Comparison of ENCODE assay signal across 15 cellular contexts in the genomic region with DNA sequence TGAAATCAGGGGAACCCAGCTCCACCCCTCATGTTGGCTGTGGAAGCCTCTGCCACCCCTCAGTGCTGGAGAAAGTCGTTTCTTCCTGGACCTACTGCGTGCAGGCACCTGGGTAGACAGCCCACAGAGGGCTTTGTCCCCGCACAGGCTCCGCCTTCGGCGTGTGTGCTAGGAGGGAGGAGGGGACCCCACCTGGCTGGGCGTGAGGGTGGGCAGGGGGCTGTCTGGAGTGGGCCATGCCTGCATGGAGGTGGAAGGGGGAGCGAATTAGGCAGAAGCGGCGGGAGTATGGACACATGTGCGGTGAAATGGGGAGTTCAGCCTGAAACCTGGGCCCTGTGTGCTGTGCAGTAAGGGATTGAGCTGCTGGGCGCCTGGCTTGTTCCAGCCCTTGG. TPM values are rescaled to one million over a fixed set of nuclear protein-coding genes. Genes with fewer than 3 reads are reported as not detected.
A peak's percentile ranks its signal among the peaks of the same experiment; 100 is the strongest.
DNase-seq lines count a peak whose midpoint lies in the region; ATAC-seq and TF ChIP-seq lines count a peak whose summit lies in the region.
"Had no signal": no experiment of that assay in that cellular context is flagged by ENCODE, and none has a peak within 500 bp of the region (broad histone marks: within the 10 kb centered on the region; RNA-seq: fewer than 3 reads in every experiment).

No MANE protein-coding gene starts in this region.

- BruUV-seq in mammary epithelial cell (replicated peaks; lab: Mats Ljungman, UMichigan) = no TSS peak

- no peak for ATAC-seq in stimulated activated effector memory CD8-positive, alpha-beta T cell treated with anti-CD3 and anti-CD28 coated beads, Interleukin-12 subunit alpha, Interleukin-12 subunit beta, amount 100 ng/mL, for 72 hours
- ATAC-seq in GM21360 (IDR thresholded peaks at IDR 0.05; ENCODE audit: unreplicated experiment) = no peak
- ATAC-seq: activated CD8-positive, alpha-beta T cell treated with anti-CD3 and anti-CD28 coated beads for 36 hours had no signal

- H3K4me2 ChIP-seq in BLaER1 treated with 17β-estradiol and CSF1 and Interleukin-3, amounts not matched to agents 10 nM and 100 nM = peak overlapping the region; percentile 65 to 96 (median 83)
- peak overlapping the region; percentile 11 for H3K4me2 ChIP-seq in mammary epithelial cell (ENCODE audit: insufficient read depth, low read depth, low read length)

- in situ Hi-C loops in mammary epithelial cell (cut with MboI; ENCODE audit: low sequenced_read_pairs in 2 of 2) = loop anchor here (5.0 to 10.0 kb wide), 3 partner anchors 100 to 287 kb away; no protein-coding TSS in a partner anchor

- no peak overlapping the region for H2AFZ ChIP-seq in mammary epithelial cell (ENCODE audit: low read depth, low read length)

- no peak for TF ChIP-seq RAD21 in liver (IDR thresholded peaks at IDR 0.05)

- intact Hi-C loops in mammary epithelial cell (cut with micrococcal nuclease) = loop anchor here (1.0 to 2.0 kb wide), 2 partner anchors 35 to 449 kb away; no protein-coding TSS in a partner anchor

- peak overlapping the region in 6 of 11 experiments; percentile 31 to 51 (median 38); a peak in 10 of 22 replicates for H3K9ac ChIP-seq in BLaER1 treated with 17β-estradiol and CSF1 and Interleukin-3, amounts not matched to agents 10 nM and 100 nM
- H3K9ac ChIP-seq in mammary epithelial cell (ENCODE audit: insufficient read depth, low read length) = no peak overlapping the region
- H3K9ac ChIP-seq in liver (ENCODE audit: low read depth in 1 of 2, low read length in 2 of 2) = no peak overlapping the region

- H3K4me3 Mint-ChIP-seq in stimulated activated effector memory CD8-positive, alpha-beta T cell treated with anti-CD3 and anti-CD28 coated beads, Interleukin-12 subunit alpha, Interleukin-12 subunit beta, amount 100 ng/mL, for 72 hours = peak overlapping the region; percentile 24
- H3K4me3 Mint-ChIP-seq: activated CD8-positive, alpha-beta T cell treated with anti-CD3 and anti-CD28 coated beads for 36 hours; IgD-negative memory B cell had no signal

- H3K27ac ChIP-seq in BLaER1 treated with 17β-estradiol and CSF1 and Interleukin-3, amounts not matched to agents 10 nM and 100 nM = peak overlapping the region in 7 of 11 experiments; percentile 1 to 61 (median 43); a peak in 9 of 22 replicates
- H3K27ac ChIP-seq in mammary epithelial cell (ENCODE audit: insufficient read depth, low read depth, low read length) = peak overlapping the region; percentile 49
- H3K27ac ChIP-seq in liver (ENCODE audit: low read depth in 1 of 2, low read length in 2 of 2) = peak overlapping the region; percentile 42 to 54

- peaks cover 11% of the 10 kb centered on the region for H3K4me1 Mint-ChIP-seq in stimulated activated effector memory CD8-positive, alpha-beta T cell treated with anti-CD3 and anti-CD28 coated beads, Interleukin-12 subunit alpha, Interleukin-12 subunit beta, amount 100 ng/mL, for 72 hours
- H3K4me1 Mint-ChIP-seq: IgD-negative memory B cell had no signal

- H3K36me3 ChIP-seq in BLaER1 treated with 17β-estradiol and CSF1 and Interleukin-3, amounts not matched to agents 10 nM and 100 nM = peaks cover 0 to 72% (median 52%) of the 10 kb centered on the region in 11 experiments; a peak in 17 of 22 replicates
- H3K36me3 ChIP-seq in mammary epithelial cell (ENCODE audit: insufficient read depth, low read length) = peaks cover 7% of the 10 kb centered on the region
- no peaks in the 10 kb centered on the region for H3K36me3 ChIP-seq in liver (ENCODE audit: control insufficient read depth in 4 of 4, insufficient read depth in 3 of 4, low read depth in 1 of 4, low read length in 3 of 4)

- DNase-seq in mammary epithelial cell = no peak
- no peak for DNase-seq in stimulated activated effector memory CD8-positive, alpha-beta T cell treated with anti-CD3 and anti-CD28 coated beads, Interleukin-12 subunit alpha, Interleukin-12 subunit beta, amount 100 ng/mL, for 72 hours (ENCODE audit: low spot score in 2 of 2)
- no peak for DNase-seq in NOMO-1 treated with DMSO at 0.1 percent for 48 hours (lab: John Stamatoyannopoulos, UW; ENCODE audit: unreplicated experiment)
- DNase-seq in DMS79 (lab: John Stamatoyannopoulos, UW) = no peak
- no peak for DNase-seq in NCI-H2029 (lab: John Stamatoyannopoulos, UW)
- DNase-seq: activated CD8-positive, alpha-beta T cell treated with anti-CD3 and anti-CD28 coated beads for 36 hours; activated gamma-delta T cell treated with Interleukin-2 at 50 U/mL for 16 hours; central memory CD4-positive, alpha-beta T cell; NCI-H1436 treated with DMSO at 0.1 percent for 48 hours; NCI-H526 treated with DMSO at 0.1 percent for 48 hours; T-helper 9 cell had no signal

- H3K36me3 Mint-ChIP-seq in stimulated activated effector memory CD8-positive, alpha-beta T cell treated with anti-CD3 and anti-CD28 coated beads, Interleukin-12 subunit alpha, Interleukin-12 subunit beta, amount 100 ng/mL, for 72 hours = no peaks in the 10 kb centered on the region
- H3K36me3 Mint-ChIP-seq: IgD-negative memory B cell had no signal

- H3K4me3 ChIP-seq in BLaER1 treated with 17β-estradiol and CSF1 and Interleukin-3, amounts not matched to agents 10 nM and 100 nM = peak overlapping the region in 2 of 10 experiments; percentile 14 to 25; a peak in 1 of 20 replicates
- H3K4me3 ChIP-seq in mammary epithelial cell (replicated peaks in 1 of 3; ENCODE audit: insufficient read depth in 1 of 3, low read depth in 2 of 3, low read length in 3 of 3) (no peak overlapping the region), liver (ENCODE audit: low read depth in 1 of 3, low read length in 3 of 3) (no peak overlapping the region)

- H3K79me2 ChIP-seq in mammary epithelial cell (ENCODE audit: insufficient read depth, low read length) = no peaks in the 10 kb centered on the region

- no peaks in the 10 kb centered on the region for H3K9me3 Mint-ChIP-seq in stimulated activated effector memory CD8-positive, alpha-beta T cell treated with anti-CD3 and anti-CD28 coated beads, Interleukin-12 subunit alpha, Interleukin-12 subunit beta, amount 100 ng/mL, for 72 hours
- H3K9me3 Mint-ChIP-seq: activated CD8-positive, alpha-beta T cell treated with anti-CD3 and anti-CD28 coated beads for 36 hours; IgD-negative memory B cell had no signal

- peaks cover 39 to 48% (median 44%) of the 10 kb centered on the region in 10 experiments for H3K4me1 ChIP-seq in BLaER1 treated with 17β-estradiol and CSF1 and Interleukin-3, amounts not matched to agents 10 nM and 100 nM
- peaks cover 33% of the 10 kb centered on the region for H3K4me1 ChIP-seq in mammary epithelial cell (ENCODE audit: insufficient read depth, low read length)
- peaks cover 0 to 7% (median 3%) of the 10 kb centered on the region in 4 donors for H3K4me1 ChIP-seq in liver (ENCODE audit: control insufficient read depth in 4 of 4, insufficient read depth in 4 of 4, low read length in 3 of 4)

- WGBS in mammary epithelial cell (ENCODE audit: low coverage, missing lambda C conversion rate) = 94% methylated on average over 11 of the region's 12 CpGs
- 86% methylated on average over 12 of the region's 12 CpGs for WGBS in liver

- H3K9me3 ChIP-seq in BLaER1 treated with 17β-estradiol and CSF1 and Interleukin-3, amounts not matched to agents 10 nM and 100 nM (replicated peaks in 1 of 11) = peaks cover 0 to 8% (median 2%) of the 10 kb centered on the region in 11 experiments; a peak in 13 of 22 replicates
- H3K9me3 ChIP-seq in mammary epithelial cell (replicated peaks; ENCODE audit: insufficient read depth, low read length) = no peaks in the 10 kb centered on the region
- no peaks in the 10 kb centered on the region for H3K9me3 ChIP-seq in liver (ENCODE audit: control insufficient read depth in 4 of 4, low read length in 3 of 4)

- no peak overlapping the region for H3K27ac Mint-ChIP-seq in stimulated activated effector memory CD8-positive, alpha-beta T cell treated with anti-CD3 and anti-CD28 coated beads, Interleukin-12 subunit alpha, Interleukin-12 subunit beta, amount 100 ng/mL, for 72 hours
- H3K27ac Mint-ChIP-seq: activated CD8-positive, alpha-beta T cell treated with anti-CD3 and anti-CD28 coated beads for 36 hours; IgD-negative memory B cell had no signal

- CTCF ChIA-PET in mammary epithelial cell (lab: Charles Lee; ENCODE audit: low non-redundant PET) = interaction anchor here (0.7 kb wide), 1 partner anchor 218 kb away, joined by 3 read pairs; no protein-coding TSS in a partner anchor

- dilution Hi-C loops in mammary epithelial cell (cut with HindIII; ENCODE audit: low sequenced_read_pairs) = loop anchor here (5.0 kb wide), 2 partner anchors 120 to 280 kb away; no protein-coding TSS in a partner anchor

- H3K27me3 ChIP-seq in BLaER1 treated with 17β-estradiol and CSF1 and Interleukin-3, amounts not matched to agents 10 nM and 100 nM = peaks cover 0 to 68% (median 0%) of the 10 kb centered on the region in 11 experiments; a peak in 5 of 22 replicates
- H3K27me3 ChIP-seq in mammary epithelial cell (ENCODE audit: insufficient read depth, low read length) = no peaks in the 10 kb centered on the region
- H3K27me3 ChIP-seq in liver (ENCODE audit: control insufficient read depth in 4 of 4, insufficient read depth in 4 of 4, low read length in 3 of 4) = no peaks in the 10 kb centered on the region

- peaks cover 8 to 66% (median 16%) of the 10 kb centered on the region in 11 experiments; a peak in 18 of 22 replicates for H4K20me1 ChIP-seq in BLaER1 treated with 17β-estradiol and CSF1 and Interleukin-3, amounts not matched to agents 10 nM and 100 nM
- no peaks in the 10 kb centered on the region for H4K20me1 ChIP-seq in mammary epithelial cell (ENCODE audit: insufficient read depth, low read length)

- TF ChIP-seq CTCF in mammary epithelial cell (conservative IDR thresholded peaks at IDR 0.05 in 1 of 2, IDR thresholded peaks at IDR 0.05 in 1 of 2; ENCODE audit: extremely low read depth in 1 of 2, insufficient read depth in 1 of 2, low read depth in 1 of 2, low read length in 2 of 2) = no peak
- TF ChIP-seq CTCF in liver (IDR thresholded peaks at IDR 0.05; ENCODE audit: low read depth, low read length, missing input control) = no peak

TF ChIP-seq in liver, 16 proteins besides CTCF, POLR2A, EP300 and RAD21 (continues in another document):
- TF ChIP-seq, protein P1, sequence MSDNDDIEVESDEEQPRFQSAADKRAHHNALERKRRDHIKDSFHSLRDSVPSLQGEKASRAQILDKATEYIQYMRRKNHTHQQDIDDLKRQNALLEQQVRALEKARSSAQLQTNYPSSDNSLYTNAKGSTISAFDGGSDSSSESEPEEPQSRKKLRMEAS (IDR thresholded peaks at IDR 0.05) = no peak
- TF ChIP-seq SP1 (IDR thresholded peaks at IDR 0.05) = no peak

RNA-seq across cellular contexts. Expression of a gene that starts 49.3 kb away (rescaled TPM):
- total RNA-seq in mammary epithelial cell = 100 to 1,000 TPM; 130 to 173 TPM
- 66.8 TPM for polyA plus RNA-seq in mammary epithelial cell
- 49.2 TPM for polyA minus RNA-seq in mammary epithelial cell
- 1 to 10 TPM; 4.3 to 8.3 TPM for total RNA-seq in liver
- polyA plus RNA-seq in liver = 1 to 10 TPM; 2.2 to 9.3 TPM
- polyA plus RNA-seq: IgD-negative memory B cell had no signal

Comparison
In these comparisons a context has a peak if more than half of its experiments do, and no peak if none do; other contexts are left out.
1. H3K9ac ChIP-seq: peak in BLaER1 treated with 17β-estradiol and CSF1 and Interleukin-3, amounts not matched to agents 10 nM and 100 nM (6 of 11); none in mammary epithelial cell (single experiment) and liver (0 of 2).
2. RNA of a gene that starts 49.3 kb away (total RNA-seq): 130 to 173 TPM in mammary epithelial cell; 4.3 to 8.3 TPM in liver; every median in the first group is over 10 times any median in the second.
3. Peak in every context shown above with its lines, with median percentiles within 50 percentile points of each other: H3K27ac ChIP-seq.